In genomic region chr20:388034-388994, GRCh38 we compare ENCODE assay signal across 17 cellular contexts.
"Had no signal": no experiment of that assay in that cellular context is flagged by ENCODE, and none has a peak within 500 bp of the region (broad histone marks: within the 10 kb centered on the region; RNA-seq: fewer than 3 reads in every experiment).

No MANE protein-coding gene starts in this region.

- H3K4me1 Mint-ChIP-seq: nephron progenitor cell had no signal

- H3K9me3 ChIP-seq: thoracic aorta, upper lobe of left lung had no signal

- H3K4me1 ChIP-seq: upper lobe of left lung had no signal

- H3K36me3 ChIP-seq: cardiac muscle cell had no signal

- H3K4me3 Mint-ChIP-seq: effector memory CD8-positive, alpha-beta T cell; nephron progenitor cell; stimulated activated naive B cell treated with anti-CD40 and anti-IgM and Interleukin-4, amounts not matched to agents 10 μg/mL and 1 μg/mL and 100 μg/mL, for 72 hours; T-helper 1 cell treated with Interleukin-12 subunit alpha and Interleukin-12 subunit beta and Interleukin-4 antibody, amounts not matched to agents 30 μg/mL and 1 μg/mL, for 36 hours had no signal

- ATAC-seq: activated CD4-positive, CD25-positive, alpha-beta regulatory T cell treated with anti-CD3 and anti-CD28 coated beads, Interleukin-2, amount 50 U/mL, for 24 hours; effector memory CD8-positive, alpha-beta T cell; left colon; stimulated activated naive B cell treated with anti-CD40 and anti-IgM and Interleukin-4, amounts not matched to agents 10 μg/mL and 1 μg/mL and 100 μg/mL, for 72 hours had no signal

- H3K27ac Mint-ChIP-seq: nephron progenitor cell; T-helper 1 cell treated with Interleukin-12 subunit alpha and Interleukin-12 subunit beta and Interleukin-4 antibody, amounts not matched to agents 30 μg/mL and 1 μg/mL, for 36 hours had no signal

- H3K27me3 Mint-ChIP-seq: effector memory CD8-positive, alpha-beta T cell; stimulated activated naive B cell treated with anti-CD40 and anti-IgM and Interleukin-4, amounts not matched to agents 10 μg/mL and 1 μg/mL and 100 μg/mL, for 72 hours had no signal

- H3K9me3 Mint-ChIP-seq: effector memory CD8-positive, alpha-beta T cell; nephron progenitor cell; stimulated activated naive B cell treated with anti-CD40 and anti-IgM and Interleukin-4, amounts not matched to agents 10 μg/mL and 1 μg/mL and 100 μg/mL, for 72 hours; T-helper 1 cell treated with Interleukin-12 subunit alpha and Interleukin-12 subunit beta and Interleukin-4 antibody, amounts not matched to agents 30 μg/mL and 1 μg/mL, for 36 hours had no signal

- H3K27ac ChIP-seq: cardiac muscle cell, thoracic aorta, upper lobe of left lung had no signal

- DNase-seq: activated CD4-positive, alpha-beta T cell treated with anti-CD3 and anti-CD28 coated beads, Interleukin-2, amount 50 U/mL, for 48 hours; activated T-cell treated with anti-CD3 and anti-CD28 coated beads for 4 hours; dermis blood vessel endothelial cell; effector memory CD8-positive, alpha-beta T cell; foreskin fibroblast; glutamatergic neuron; hippocampal formation; islet precursor cell; left colon; nephron progenitor cell; occipital lobe; stimulated activated naive B cell treated with anti-CD40 and anti-IgM and Interleukin-4, amounts not matched to agents 10 μg/mL and 1 μg/mL and 100 μg/mL, for 72 hours had no signal

- H3K4me3 ChIP-seq: cardiac muscle cell, thoracic aorta, upper lobe of left lung had no signal

- H3K27me3 ChIP-seq: upper lobe of left lung had no signal
